Comparison of ENCODE assay signal across 11 cellular contexts in genomic region chr10:490256-490655, GRCh38.
DNase-seq lines count a peak whose midpoint lies in the region; ATAC-seq and TF ChIP-seq lines count a peak whose summit lies in the region.
"Had no signal": no experiment of that assay in that cellular context is flagged by ENCODE, and none has a peak within 500 bp of the region (broad histone marks: within the 10 kb centered on the region; RNA-seq: fewer than 3 reads in every experiment).

No MANE protein-coding gene starts in this region.

- in situ Hi-C loops in gastrocnemius medialis (cut with MboI; ENCODE audit: low sequenced_read_pairs in 4 of 4): no loop called here
- in situ Hi-C loops in KBM-7 (cut with MboI; ENCODE audit: low pct_unique_long_range_greater_than_20kb, low sequenced_read_pairs): no loop called here

- H3K4me1 ChIP-seq in right atrium auricular region (peaks cover 0 to 52% of the 10 kb centered on the region in 2 donors), gastrocnemius medialis (peaks cover 57 to 72% of the 10 kb centered on the region in 2 donors)
- H3K4me1 ChIP-seq: Caco-2 had no signal

- intact Hi-C loops in gastrocnemius medialis (cut with DNase I; ENCODE audit: low total_unique reads): no loop called here

- H3K4me3 ChIP-seq in AG09309 (ENCODE audit: control insufficient read depth, low read depth, low read length): no peak overlapping the region
- H3K4me3 ChIP-seq in cardiac fibroblast (replicated peaks in 1 of 2; ENCODE audit: low read depth in 2 of 2, low read length in 2 of 2): no peak overlapping the region
- H3K4me3 ChIP-seq in right atrium auricular region: no peak overlapping the region
- H3K4me3 ChIP-seq in gastrocnemius medialis: no peak overlapping the region

- peak overlapping the region; percentile 71 to 75 for H3K27ac ChIP-seq in right atrium auricular region
- H3K27ac ChIP-seq in gastrocnemius medialis: peak overlapping the region; percentile 67 to 76 (median 74)

- TF ChIP-seq CTCF in AG09309 (IDR thresholded peaks at IDR 0.05; ENCODE audit: control insufficient read depth, insufficient read depth, low read depth, low read length, missing control alignments) (no peak), cardiac fibroblast (IDR thresholded peaks at IDR 0.05; ENCODE audit: low read depth, low read length) (no peak), right atrium auricular region (IDR thresholded peaks at IDR 0.05) (no peak), gastrocnemius medialis (IDR thresholded peaks at IDR 0.05 in 4 of 5, conservative IDR thresholded peaks at IDR 0.05 in 1 of 5) (no peak)

- H3K27me3 ChIP-seq in right atrium auricular region: no peaks in the 10 kb centered on the region
- no peaks in the 10 kb centered on the region for H3K27me3 ChIP-seq in gastrocnemius medialis

- no peaks in the 10 kb centered on the region for H3K9me3 ChIP-seq in right atrium auricular region
- H3K9me3 ChIP-seq in gastrocnemius medialis: no peaks in the 10 kb centered on the region
- H3K9me3 ChIP-seq: Caco-2 had no signal

- H3K36me3 ChIP-seq in right atrium auricular region (no peaks in the 10 kb centered on the region), gastrocnemius medialis (no peaks in the 10 kb centered on the region)

- DNase-seq in AG09309 (ENCODE audit: low read depth) (peak; percentile 74), cardiac fibroblast (ENCODE audit: low read depth in 2 of 2) (peak; percentile 77 to 84), right atrium auricular region (ENCODE audit: low spot score) (peak; percentile 82), gastrocnemius medialis (peak; percentile 59 to 75), KBM-7 (no peak), HT-29 (ENCODE audit: low spot score) (no peak), SKM-1 (lab: John Stamatoyannopoulos, UW; ENCODE audit: unreplicated experiment) (no peak)
- DNase-seq: retina had no signal

- ATAC-seq in gastrocnemius medialis (peak; percentile 26 to 35), HG02852 (IDR thresholded peaks at IDR 0.05; ENCODE audit: unreplicated experiment) (no peak)
- ATAC-seq: activated CD4-positive, CD25-positive, alpha-beta regulatory T cell treated with anti-CD3 and anti-CD28 coated beads, Interleukin-2, amount 50 U/mL, for 24 hours had no signal

- TF ChIP-seq POLR2A in gastrocnemius medialis (IDR thresholded peaks at IDR 0.05): no peak

Comparison
In these comparisons a context has a peak if more than half of its experiments do, and no peak if none do; other contexts are left out.
1. DNase-seq: peak in AG09309 (single experiment), cardiac fibroblast (2 of 2), right atrium auricular region (single experiment) and gastrocnemius medialis (2 of 2); none in KBM-7 (single experiment), HT-29 (single experiment) and SKM-1 (single experiment).